Comparison of ENCODE assay signal across 1 cellular context in genomic region chr20:56362833-56363413, GRCh38.
A peak's percentile ranks its signal among the peaks of the same experiment; 100 is the strongest.
TF ChIP-seq lines count a peak whose summit lies in the region.

No MANE protein-coding gene starts in this region.

TF ChIP-seq in K562, 482 proteins besides CTCF, POLR2A, EP300 and RAD21 (continued from another document and continues in another):
- no peak for TF ChIP-seq MCM5 (IDR thresholded peaks at IDR 0.05; ENCODE audit: low read depth)
- no peak for TF ChIP-seq CEBPB (tag; IDR thresholded peaks at IDR 0.05)
- no peak for TF ChIP-seq ARID2 (IDR thresholded peaks at IDR 0.05)
- peak; percentile 56; the same call in 1 of the 2 replicates for TF ChIP-seq ESRRA (IDR thresholded peaks at IDR 0.05; ENCODE audit: borderline replicate concordance, low read depth)
- TF ChIP-seq E2F1 (CRISPR knock-in tag; IDR thresholded peaks at IDR 0.05), result no peak
- TF ChIP-seq ZNF395 (CRISPR knock-in tag; IDR thresholded peaks at IDR 0.05), result peak; percentile 87
- TF ChIP-seq KLF10 (CRISPR knock-in tag; IDR thresholded peaks at IDR 0.05), result no peak
- TF ChIP-seq ATF3 (IDR thresholded peaks at IDR 0.05), result peak; percentile 80
- TF ChIP-seq ATF3 (CRISPR knock-in tag; conservative IDR thresholded peaks at IDR 0.05), result no peak; the same call in 1 of the 2 replicates
- TF ChIP-seq ZZZ3 (IDR thresholded peaks at IDR 0.05), result no peak
- TF ChIP-seq E2F8 (IDR thresholded peaks at IDR 0.05; ENCODE audit: low read depth, partially characterized antibody), result no peak
- TF ChIP-seq IRF1 (CRISPR knock-in tag; IDR thresholded peaks at IDR 0.05; ENCODE audit: borderline replicate concordance), result no peak
- TF ChIP-seq ZNF589 (CRISPR knock-in tag; IDR thresholded peaks at IDR 0.05; ENCODE audit: low read depth), result peak; percentile 94
- no peak for TF ChIP-seq TAF15 (IDR thresholded peaks at IDR 0.05; ENCODE audit: low read depth, low read length)
- peak; percentile 100 for TF ChIP-seq CBFA2T3 (IDR thresholded peaks at IDR 0.05)
- no peak for TF ChIP-seq ZSCAN29 (IDR thresholded peaks at IDR 0.05)
- no peak for TF ChIP-seq HOXB6 (CRISPR knock-in tag; IDR thresholded peaks at IDR 0.05; ENCODE audit: borderline replicate concordance)
- TF ChIP-seq TCF7L2 (IDR thresholded peaks at IDR 0.05; ENCODE audit: low read depth, low read length), result peak; percentile 9; the same call in 1 of the 2 replicates
- no peak for TF ChIP-seq HEY1 (CRISPR knock-in tag; IDR thresholded peaks at IDR 0.05; ENCODE audit: borderline replicate concordance)
- peak; percentile 40 for TF ChIP-seq TFE3 (CRISPR knock-in tag; IDR thresholded peaks at IDR 0.05)
- no peak for TF ChIP-seq RBM25 (IDR thresholded peaks at IDR 0.05; ENCODE audit: low read depth, low read length, severe bottlenecking)
- TF ChIP-seq E2F5 (CRISPR knock-in tag; IDR thresholded peaks at IDR 0.05), result no peak
- TF ChIP-seq GABPB1 (CRISPR knock-in tag; IDR thresholded peaks at IDR 0.05), result peak; percentile 38; the same call in 1 of the 2 replicates
- peak; percentile 95 for TF ChIP-seq CCNT2 (IDR thresholded peaks at IDR 0.05; ENCODE audit: borderline replicate concordance, extremely low read depth, insufficient read length, low read depth, low read length)
- TF ChIP-seq GATAD2A (IDR thresholded peaks at IDR 0.05), result 0 out of 2 replicates have a peak, but pooled peaks have one; percentile 55
- peak; percentile 82; the same call in 1 of the 2 replicates for TF ChIP-seq SMARCC2 (IDR thresholded peaks at IDR 0.05; ENCODE audit: low read depth)
- TF ChIP-seq CHCHD3 (CRISPR knock-in tag; IDR thresholded peaks at IDR 0.05), result no peak
- peak; percentile 83 for TF ChIP-seq RAD51 (IDR thresholded peaks at IDR 0.05; ENCODE audit: borderline replicate concordance, low read depth)
- no peak for TF ChIP-seq DNMT1 (IDR thresholded peaks at IDR 0.05)
- no peak for TF ChIP-seq NFATC3 (IDR thresholded peaks at IDR 0.05)
- TF ChIP-seq PKNOX1 (IDR thresholded peaks at IDR 0.05), result peak; percentile 66
- no peak for TF ChIP-seq ZNF282 (CRISPR knock-in tag; IDR thresholded peaks at IDR 0.05)
- TF ChIP-seq AFF1 (IDR thresholded peaks at IDR 0.05; ENCODE audit: low read depth in 1 of 2, partially characterized antibody in 2 of 2), result peak in 1 of 2 experiments; percentile 79
- TF ChIP-seq ZNF212 (CRISPR knock-in tag; IDR thresholded peaks at IDR 0.05), result no peak
- TF ChIP-seq HMG20B (CRISPR knock-in tag; IDR thresholded peaks at IDR 0.05), result no peak
- TF ChIP-seq FOXP4 (CRISPR knock-in tag; IDR thresholded peaks at IDR 0.05; ENCODE audit: borderline replicate concordance), result no peak
- no peak for TF ChIP-seq HCFC1 (IDR thresholded peaks at IDR 0.05; ENCODE audit: low read depth, low read length)
- TF ChIP-seq SMAD3 (CRISPR knock-in tag; conservative IDR thresholded peaks at IDR 0.05), result 0 out of 2 replicates have a peak, but pooled peaks have one; percentile 68
- TF ChIP-seq HMGXB4 (CRISPR knock-in tag; IDR thresholded peaks at IDR 0.05), result 0 out of 2 replicates have a peak, but pooled peaks have one; percentile 46
- TF ChIP-seq MEF2A (IDR thresholded peaks at IDR 0.05; ENCODE audit: control insufficient read depth, low read depth, low read length), result no peak
- peak; percentile 58; the same call in 1 of the 2 replicates for TF ChIP-seq ZNF584 (CRISPR knock-in tag; IDR thresholded peaks at IDR 0.05; ENCODE audit: low read depth)
- TF ChIP-seq CBX5 (IDR thresholded peaks at IDR 0.05; ENCODE audit: borderline replicate concordance, low read depth), result no peak
- no peak for TF ChIP-seq ATF1 (CRISPR knock-in tag; IDR thresholded peaks at IDR 0.05)
- peak; percentile 80 for TF ChIP-seq ATF1 (tag; IDR thresholded peaks at IDR 0.05)
